In genomic region chr6:28606424-28607391, GRCh38 we compare ENCODE assay signal across 8 cellular contexts.
DNase-seq lines count a peak whose midpoint lies in the region; ATAC-seq lines count a peak whose summit lies in the region.

No MANE protein-coding gene starts in this region.

- H3K4me1 Mint-ChIP-seq in activated T-helper 1 cell treated with anti-CD3 and anti-CD28 coated beads, Interleukin-12 subunit alpha, Interleukin-12 subunit beta, Interleukin-2, Interleukin-4 antibody, amounts not matched to agents 30 ng/mL and 10 ng/mL and 1 ng/mL, durations not matched to agents 14 hours and 24 hours and 36 hours (ENCODE audit: low read depth): no peaks in the 10 kb centered on the region

- no peak for ATAC-seq in GM18870 (IDR thresholded peaks at IDR 0.05; ENCODE audit: unreplicated experiment)

- H3K27me3 Mint-ChIP-seq in activated T-helper 1 cell treated with anti-CD3 and anti-CD28 coated beads, Interleukin-12 subunit alpha, Interleukin-12 subunit beta, Interleukin-2, Interleukin-4 antibody, amounts not matched to agents 30 ng/mL and 10 ng/mL and 1 ng/mL, durations not matched to agents 14 hours and 24 hours and 36 hours (ENCODE audit: insufficient read depth): peaks cover 44% of the 10 kb centered on the region

- H3K36me3 Mint-ChIP-seq in activated T-helper 1 cell treated with anti-CD3 and anti-CD28 coated beads, Interleukin-12 subunit alpha, Interleukin-12 subunit beta, Interleukin-2, Interleukin-4 antibody, amounts not matched to agents 30 ng/mL and 10 ng/mL and 1 ng/mL, durations not matched to agents 14 hours and 24 hours and 36 hours (ENCODE audit: low read depth): no peaks in the 10 kb centered on the region

- H3K27ac Mint-ChIP-seq in activated T-helper 1 cell treated with anti-CD3 and anti-CD28 coated beads, Interleukin-12 subunit alpha, Interleukin-12 subunit beta, Interleukin-2, Interleukin-4 antibody, amounts not matched to agents 30 ng/mL and 10 ng/mL and 1 ng/mL, durations not matched to agents 14 hours and 24 hours and 36 hours: no peak overlapping the region

- peak; percentile 97 for DNase-seq in DMS 273 (lab: John Stamatoyannopoulos, UW; ENCODE audit: unreplicated experiment)
- peak; percentile 78 for DNase-seq in HCEC 1CT
- DNase-seq in NCI-H446 treated with DMSO at 0.1 percent for 48 hours (lab: John Stamatoyannopoulos, UW): peak; percentile 77
- peak; percentile 76 to 77 for DNase-seq in activated T-cell treated with anti-CD3 and anti-CD28 coated beads, Interleukin-2, amount 50 U/mL, for 48 hours
- peak; percentile 27 to 85 (median 60) for DNase-seq in head of caudate nucleus
- peak; percentile 44 for DNase-seq in stimulated activated CD4-positive, alpha-beta T cell treated with anti-CD3 and anti-CD28 coated beads, Interleukin-4, amount 100 ng/mL, for 1 hour
- DNase-seq in activated T-helper 1 cell treated with anti-CD3 and anti-CD28 coated beads, Interleukin-12 subunit alpha, Interleukin-12 subunit beta, Interleukin-2, Interleukin-4 antibody, amounts not matched to agents 30 ng/mL and 10 ng/mL and 1 ng/mL, durations not matched to agents 14 hours and 24 hours and 36 hours (ENCODE audit: low spot score): no peak

- H3K4me3 Mint-ChIP-seq in activated T-helper 1 cell treated with anti-CD3 and anti-CD28 coated beads, Interleukin-12 subunit alpha, Interleukin-12 subunit beta, Interleukin-2, Interleukin-4 antibody, amounts not matched to agents 30 ng/mL and 10 ng/mL and 1 ng/mL, durations not matched to agents 14 hours and 24 hours and 36 hours: no peak overlapping the region

- intact Hi-C loops in head of caudate nucleus (cut with DNase I): no loop called here
- intact Hi-C loops in activated T-helper 1 cell treated with anti-CD3 and anti-CD28 coated beads, Interleukin-12 subunit alpha, Interleukin-12 subunit beta, Interleukin-2, Interleukin-4 antibody, amounts not matched to agents 30 ng/mL and 10 ng/mL and 1 ng/mL, durations not matched to agents 14 hours and 24 hours and 36 hours (cut with micrococcal nuclease): no loop called here

- no peaks in the 10 kb centered on the region for H3K9me3 Mint-ChIP-seq in activated T-helper 1 cell treated with anti-CD3 and anti-CD28 coated beads, Interleukin-12 subunit alpha, Interleukin-12 subunit beta, Interleukin-2, Interleukin-4 antibody, amounts not matched to agents 30 ng/mL and 10 ng/mL and 1 ng/mL, durations not matched to agents 14 hours and 24 hours and 36 hours
